1 cellular context compared by ENCODE assay signal in genomic region chr6:137155830-137156229, GRCh38.
TF ChIP-seq lines count a peak whose summit lies in the region.

No MANE protein-coding gene starts in this region.

TF ChIP-seq in GM12878, 131 proteins besides CTCF, POLR2A, EP300 and RAD21 (continued from another document and continues in another):
- TF ChIP-seq PAX5 (IDR thresholded peaks at IDR 0.05; ENCODE audit: borderline replicate concordance, low read depth, low read length) (peak; percentile 53; the same call in 1 of the 2 replicates), CBX5 (IDR thresholded peaks at IDR 0.05; ENCODE audit: low read depth) (peak; percentile 82; the same call in 1 of the 2 replicates), TAF1 (IDR thresholded peaks at IDR 0.05; ENCODE audit: borderline replicate concordance, low read depth, low read length) (no peak), PBX3 (IDR thresholded peaks at IDR 0.05; ENCODE audit: insufficient replicate concordance, low read depth, low read length) (no peak), ZBTB4 (CRISPR knock-in tag; IDR thresholded peaks at IDR 0.05) (no peak), MTA3 (IDR thresholded peaks at IDR 0.05; ENCODE audit: borderline replicate concordance, low read length) (peak; percentile 62; the same call in 1 of the 2 replicates), NRF1 (conservative IDR thresholded peaks at IDR 0.05; ENCODE audit: low read depth, low read length) (no peak), CREM (IDR thresholded peaks at IDR 0.05; ENCODE audit: low read depth) (peak; percentile 51; the same call in 1 of the 2 replicates), SMARCA5 (IDR thresholded peaks at IDR 0.05) (no peak), SUPT20H (IDR thresholded peaks at IDR 0.05; ENCODE audit: borderline replicate concordance, control insufficient read depth, low read depth, low read length) (no peak), BCL3 (IDR thresholded peaks at IDR 0.05; ENCODE audit: borderline replicate concordance, insufficient read depth, low read depth, low read length, poor library complexity, severe bottlenecking) (no peak), SPI1 (IDR thresholded peaks at IDR 0.05; ENCODE audit: borderline replicate concordance, insufficient read depth, low read depth, low read length) (no peak), CHD4 (IDR thresholded peaks at IDR 0.05) (no peak), ASH2L (IDR thresholded peaks at IDR 0.05; ENCODE audit: borderline replicate concordance, low read depth) (no peak), MYC (IDR thresholded peaks at IDR 0.05; ENCODE audit: insufficient read depth, insufficient read length, insufficient replicate concordance, low read length, severe bottlenecking) (no peak), MEF2A (IDR thresholded peaks at IDR 0.05; ENCODE audit: insufficient read depth, low read depth, low read length) (0 out of 2 replicates have a peak, but pooled peaks have one; percentile 17), RBBP5 (conservative IDR thresholded peaks at IDR 0.05) (no peak), ETV6 (conservative IDR thresholded peaks at IDR 0.05 in 1 of 2, IDR thresholded peaks at IDR 0.05 in 1 of 2; ENCODE audit: borderline replicate concordance in 1 of 2, low read depth in 1 of 2) (peak in 1 of 2 experiments; percentile 50; a peak in 1 of 4 replicates), HSF1 (IDR thresholded peaks at IDR 0.05; ENCODE audit: low read depth, low read length) (no peak), IKZF1 (conservative IDR thresholded peaks at IDR 0.05) (peak; percentile 56), ZBTB11 (CRISPR knock-in tag; IDR thresholded peaks at IDR 0.05) (no peak), ELK1 (IDR thresholded peaks at IDR 0.05; ENCODE audit: low read depth, low read length) (no peak), SIX5 (IDR thresholded peaks at IDR 0.05; ENCODE audit: low read depth, low read length, severe bottlenecking) (no peak), IKZF2 (IDR thresholded peaks at IDR 0.05) (peak; percentile 48 to 67; a peak in 3 of 4 replicates), PAX8 (IDR thresholded peaks at IDR 0.05) (no peak), PRDM15 (CRISPR knock-in tag; IDR thresholded peaks at IDR 0.05) (no peak), BMI1 (IDR thresholded peaks at IDR 0.05; ENCODE audit: borderline replicate concordance) (no peak), SMAD5 (IDR thresholded peaks at IDR 0.05; ENCODE audit: low read depth) (no peak), NFIC (IDR thresholded peaks at IDR 0.05; ENCODE audit: low read depth, low read length) (peak; percentile 87), SRF (IDR thresholded peaks at IDR 0.05; ENCODE audit: low read depth in 2 of 2, low read length in 2 of 2) (no peak), CUX1 (IDR thresholded peaks at IDR 0.05; ENCODE audit: insufficient replicate concordance, low read depth, low read length) (no peak), HDAC2 (IDR thresholded peaks at IDR 0.05) (no peak), ZNF24 (IDR thresholded peaks at IDR 0.05) (no peak), SUZ12 (IDR thresholded peaks at IDR 0.05; ENCODE audit: unreplicated experiment) (no peak), ZBED1 (IDR thresholded peaks at IDR 0.05; ENCODE audit: borderline replicate concordance) (0 out of 2 replicates have a peak, but pooled peaks have one; percentile 59), ZSCAN29 (IDR thresholded peaks at IDR 0.05) (no peak), EED (IDR thresholded peaks at IDR 0.05; ENCODE audit: low read depth) (peak; percentile 81; the same call in 1 of the 2 replicates), DPF2 (IDR thresholded peaks at IDR 0.05) (peak; percentile 42; the same call in 1 of the 2 replicates), CBFB (IDR thresholded peaks at IDR 0.05; ENCODE audit: low read depth) (peak; percentile 86), RFX5 (IDR thresholded peaks at IDR 0.05; ENCODE audit: low read depth, low read length) (no peak), SMAD1 (IDR thresholded peaks at IDR 0.05; ENCODE audit: low read depth, partially characterized antibody) (no peak), RAD51 (IDR thresholded peaks at IDR 0.05) (no peak)
